10 cellular contexts compared by ENCODE assay signal in the genomic region with DNA sequence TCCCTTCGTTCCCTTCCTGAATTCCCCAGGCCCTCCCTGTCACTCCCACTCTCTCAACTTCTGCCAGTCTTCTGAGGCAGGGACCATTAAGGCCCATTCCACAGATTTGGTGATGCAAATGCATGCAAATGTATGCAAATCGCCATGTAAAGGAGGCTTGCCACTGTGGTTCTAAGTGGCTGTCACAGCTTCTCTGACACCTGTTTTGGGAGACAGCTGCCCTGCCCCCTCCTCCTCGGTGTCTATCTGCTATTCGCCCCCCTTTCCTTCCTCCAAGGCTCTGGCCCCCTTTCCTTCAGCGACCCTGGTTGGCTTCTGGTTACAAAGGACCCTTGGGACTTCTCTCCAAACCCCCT. TPM values are rescaled to one million over a fixed set of nuclear protein-coding genes. Genes with fewer than 3 reads are reported as not detected.
DNase-seq lines count a peak whose midpoint lies in the region; ATAC-seq, FAIRE-seq and TF ChIP-seq lines count a peak whose summit lies in the region.
"Had no signal": no experiment of that assay in that cellular context is flagged by ENCODE, and none has a peak within 500 bp of the region (broad histone marks: within the 10 kb centered on the region; RNA-seq: fewer than 3 reads in every experiment).

No MANE protein-coding gene starts in this region.

- H4K20me1 ChIP-seq in Karpas-422 (ENCODE audit: insufficient read depth, low read depth, low read length), result no peaks in the 10 kb centered on the region

- peak overlapping the region; percentile 53 for H3K4me2 ChIP-seq in Karpas-422 (ENCODE audit: low read depth, low read length, poor library complexity, severe bottlenecking)

- H3K4me1 ChIP-seq in Karpas-422 (ENCODE audit: low read length), result peaks cover 27% of the 10 kb centered on the region
- H3K4me1 ChIP-seq in muscle layer of duodenum (ENCODE audit: control insufficient read depth in 1 of 2, insufficient read depth in 2 of 2, low read length in 2 of 2), result peaks cover 0 to 11% of the 10 kb centered on the region in 2 donors

- CTCF ChIA-PET in BJ (lab: Yijun Ruan, JAX), result interaction anchor here (0.9 to 15.7 kb wide), 36 partner anchors 10 to 453 kb away, joined by 3 to 341 read pairs (median 5); partner anchors contain the start of genes ARAP3, DELE1, GNPDA1 and HDAC3

- no peak overlapping the region for H2AFZ ChIP-seq in Karpas-422 (ENCODE audit: low read length)

- POLR2A ChIA-PET in BJ (lab: Charles Lee), result interaction anchor here (0.5 kb wide), 1 partner anchor 83 kb away, joined by 5 read pairs; no protein-coding TSS in a partner anchor

- H3K27ac ChIP-seq in Karpas-422 (ENCODE audit: low read length) (no peak overlapping the region), muscle layer of duodenum (ENCODE audit: low read length) (no peak overlapping the region)

- no peak overlapping the region for H3K9ac ChIP-seq in Karpas-422 (ENCODE audit: low read length)

- no peak for ATAC-seq in GM18861 (IDR thresholded peaks at IDR 0.05; ENCODE audit: unreplicated experiment)

- no peaks in the 10 kb centered on the region for H3K79me2 ChIP-seq in Karpas-422 (ENCODE audit: low read length)

- no peaks in the 10 kb centered on the region for H3K9me2 ChIP-seq in Karpas-422 (replicated peaks; ENCODE audit: insufficient read depth, low read length)

- H3K27me3 ChIP-seq in BJ (ENCODE audit: control insufficient read depth, insufficient read depth, low read length), result peaks cover 18% of the 10 kb centered on the region
- H3K27me3 ChIP-seq in Karpas-422 (ENCODE audit: low read length), result no peaks in the 10 kb centered on the region
- H3K27me3 ChIP-seq in bronchial epithelial cell (ENCODE audit: control insufficient read depth, insufficient read depth, low read length), result peaks cover 2% of the 10 kb centered on the region
- no peaks in the 10 kb centered on the region for H3K27me3 ChIP-seq in muscle layer of duodenum (ENCODE audit: low read depth, low read length)

- H3K36me3 ChIP-seq in BJ (ENCODE audit: control insufficient read depth, insufficient read depth, low read length) (no peaks in the 10 kb centered on the region), Karpas-422 (ENCODE audit: insufficient read depth, low read length) (no peaks in the 10 kb centered on the region), bronchial epithelial cell (ENCODE audit: control insufficient read depth, insufficient read depth, low read length) (no peaks in the 10 kb centered on the region), muscle layer of duodenum (ENCODE audit: control insufficient read depth in 1 of 2, insufficient read depth in 2 of 2, low read length in 2 of 2) (no peaks in the 10 kb centered on the region)

- DNase-seq in BJ (ENCODE audit: low read depth) (no peak), Karpas-422 (peak; percentile 62), bronchial epithelial cell (ENCODE audit: low read depth) (no peak), H4 (ENCODE audit: low spot score) (no peak), glomerular visceral epithelial cell (ENCODE audit: extremely low spot score) (no peak), germinal center (ENCODE audit: low spot score) (no peak)

- FAIRE-seq in bronchial epithelial cell (lab: Jason Lieb, UNC), result no peak
- FAIRE-seq: islet of Langerhans, TTC549 had no signal

- H3K4me3 ChIP-seq in BJ (ENCODE audit: low read depth, low read length), result peak overlapping the region; percentile 37
- no peak overlapping the region; the same call in 1 of the 2 replicates for H3K4me3 ChIP-seq in Karpas-422 (ENCODE audit: low read length)
- H3K4me3 ChIP-seq in bronchial epithelial cell (ENCODE audit: low read depth, low read length), result peak overlapping the region; percentile 21
- H3K4me3 ChIP-seq in muscle layer of duodenum (ENCODE audit: low read depth in 1 of 2, low read length in 2 of 2), result peak overlapping the region; percentile 52 to 63

- no peak for TF ChIP-seq CTCF in BJ (IDR thresholded peaks at IDR 0.05; ENCODE audit: insufficient read depth, low read depth, low read length)
- TF ChIP-seq CTCF in bronchial epithelial cell (IDR thresholded peaks at IDR 0.05; ENCODE audit: insufficient read depth, low read length, severe bottlenecking), result no peak

- no peaks in the 10 kb centered on the region for H3K9me3 ChIP-seq in Karpas-422 (ENCODE audit: low read length)
- H3K9me3 ChIP-seq in muscle layer of duodenum (ENCODE audit: control insufficient read depth in 1 of 2, low read length in 2 of 2), result no peaks in the 10 kb centered on the region

RNA-seq across cellular contexts. Expression of gene ARAP3, which starts 10.5 kb away (rescaled TPM):
- 4.1 and 5.6 TPM in 2 replicates for polyA plus RNA-seq in BJ (2011; rRNA removed)
- polyA minus RNA-seq in BJ (2011; rRNA and poly(A)+ RNA removed), result 7.2 and 7.9 TPM in 2 replicates
- total RNA-seq in Karpas-422 (2014; rRNA removed; shearing (Covaris generic); ENCODE audit: low replicate concordance), result 0.07 TPM in 1 of 2 replicates, not detected in the other
- 3.7 and 4.0 TPM in 2 replicates for total RNA-seq in bronchial epithelial cell
- 4.4 and 4.8 TPM in 2 replicates for total RNA-seq in H4 (2014; rRNA removed; shearing (Covaris generic))

RNA-seq across cellular contexts. Expression of gene FCHSD1, which starts 41.3 kb away (rescaled TPM):
- 35.8 and 45.8 TPM in 2 replicates for polyA plus RNA-seq in BJ (2011; rRNA removed)
- 28.2 and 36.2 TPM in 2 replicates for polyA minus RNA-seq in BJ (2011; rRNA and poly(A)+ RNA removed)
- total RNA-seq in Karpas-422 (2014; rRNA removed; shearing (Covaris generic); ENCODE audit: low replicate concordance), result 14.6 and 19.3 TPM in 2 replicates
- 14.2 and 17.2 TPM in 2 replicates for total RNA-seq in bronchial epithelial cell
- 5.9 and 11.0 TPM in 2 replicates for total RNA-seq in H4 (2014; rRNA removed; shearing (Covaris generic))

RNA-seq across cellular contexts. Expression of gene RELL2, which starts 55.7 kb away (rescaled TPM):
- 3.7 and 5.0 TPM in 2 replicates for polyA plus RNA-seq in BJ (2011; rRNA removed)
- polyA minus RNA-seq in BJ (2011; rRNA and poly(A)+ RNA removed), result 2.5 and 3.3 TPM in 2 replicates
- 20.4 and 48.3 TPM in 2 replicates for total RNA-seq in Karpas-422 (2014; rRNA removed; shearing (Covaris generic); ENCODE audit: low replicate concordance)
- total RNA-seq in bronchial epithelial cell, result 14.2 and 16.6 TPM in 2 replicates
- 4.5 and 8.4 TPM in 2 replicates for total RNA-seq in H4 (2014; rRNA removed; shearing (Covaris generic))

RNA-seq across cellular contexts. Expression of gene HDAC3, which starts 55.9 kb away (rescaled TPM):
- 84.2 and 97.8 TPM in 2 replicates for polyA plus RNA-seq in BJ (2011; rRNA removed)
- 39.2 and 58.6 TPM in 2 replicates for polyA minus RNA-seq in BJ (2011; rRNA and poly(A)+ RNA removed)
- total RNA-seq in Karpas-422 (2014; rRNA removed; shearing (Covaris generic); ENCODE audit: low replicate concordance), result 96.0 and 128 TPM in 2 replicates
- total RNA-seq in bronchial epithelial cell, result 72.7 and 87.1 TPM in 2 replicates
- total RNA-seq in H4 (2014; rRNA removed; shearing (Covaris generic)), result 76.5 and 82.1 TPM in 2 replicates
